ENCODE assay signal across 1 cellular context in the genomic region with DNA sequence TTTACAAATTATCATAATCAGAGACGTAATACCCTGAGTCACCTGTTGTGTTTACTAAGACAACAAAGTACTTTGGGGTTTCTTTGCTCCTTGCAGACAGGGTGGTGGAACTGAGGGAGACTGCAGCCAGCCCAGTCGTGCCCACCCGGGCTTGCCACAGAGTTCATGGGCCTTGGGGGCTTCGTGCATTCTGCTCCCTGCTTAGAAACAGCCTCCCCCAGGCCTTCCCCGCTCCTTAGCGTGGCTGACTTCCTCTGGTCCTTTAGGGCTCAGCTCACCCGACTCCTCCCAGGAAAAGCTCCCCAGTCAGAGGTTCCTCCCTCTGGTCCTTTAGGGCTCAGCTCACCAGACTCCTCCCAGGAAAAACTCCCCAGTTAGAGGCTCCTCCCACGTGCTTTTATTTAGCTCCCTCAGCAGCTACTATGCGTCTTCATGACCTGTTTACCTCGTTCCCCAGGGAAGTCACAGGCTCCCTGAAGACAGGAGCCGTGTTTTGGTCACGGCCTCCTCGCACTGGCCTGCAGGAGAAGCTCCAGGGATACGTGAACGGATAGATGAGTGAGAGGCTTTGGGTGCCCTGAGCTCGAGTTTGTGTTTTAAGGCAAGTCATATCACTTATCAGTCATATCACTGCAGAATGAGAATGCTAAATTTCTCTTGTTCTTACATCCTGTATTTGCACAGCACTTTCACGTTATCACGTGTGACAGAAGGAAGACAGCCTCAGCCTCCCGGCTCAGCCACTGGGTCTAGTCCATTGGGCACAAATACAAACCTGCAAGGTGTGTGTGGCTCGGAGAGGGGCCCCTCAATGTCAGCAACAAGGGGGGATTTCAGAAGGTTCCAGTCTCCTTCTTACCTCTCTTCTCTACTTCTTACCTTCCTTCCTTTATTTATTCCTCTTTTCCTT.
TF ChIP-seq lines count a peak whose summit lies in the region.

No MANE protein-coding gene starts in this region.

TF ChIP-seq in K562, 482 proteins besides CTCF, POLR2A, EP300 and RAD21 (continued from another document and continues in another):
- TF ChIP-seq, protein P1, sequence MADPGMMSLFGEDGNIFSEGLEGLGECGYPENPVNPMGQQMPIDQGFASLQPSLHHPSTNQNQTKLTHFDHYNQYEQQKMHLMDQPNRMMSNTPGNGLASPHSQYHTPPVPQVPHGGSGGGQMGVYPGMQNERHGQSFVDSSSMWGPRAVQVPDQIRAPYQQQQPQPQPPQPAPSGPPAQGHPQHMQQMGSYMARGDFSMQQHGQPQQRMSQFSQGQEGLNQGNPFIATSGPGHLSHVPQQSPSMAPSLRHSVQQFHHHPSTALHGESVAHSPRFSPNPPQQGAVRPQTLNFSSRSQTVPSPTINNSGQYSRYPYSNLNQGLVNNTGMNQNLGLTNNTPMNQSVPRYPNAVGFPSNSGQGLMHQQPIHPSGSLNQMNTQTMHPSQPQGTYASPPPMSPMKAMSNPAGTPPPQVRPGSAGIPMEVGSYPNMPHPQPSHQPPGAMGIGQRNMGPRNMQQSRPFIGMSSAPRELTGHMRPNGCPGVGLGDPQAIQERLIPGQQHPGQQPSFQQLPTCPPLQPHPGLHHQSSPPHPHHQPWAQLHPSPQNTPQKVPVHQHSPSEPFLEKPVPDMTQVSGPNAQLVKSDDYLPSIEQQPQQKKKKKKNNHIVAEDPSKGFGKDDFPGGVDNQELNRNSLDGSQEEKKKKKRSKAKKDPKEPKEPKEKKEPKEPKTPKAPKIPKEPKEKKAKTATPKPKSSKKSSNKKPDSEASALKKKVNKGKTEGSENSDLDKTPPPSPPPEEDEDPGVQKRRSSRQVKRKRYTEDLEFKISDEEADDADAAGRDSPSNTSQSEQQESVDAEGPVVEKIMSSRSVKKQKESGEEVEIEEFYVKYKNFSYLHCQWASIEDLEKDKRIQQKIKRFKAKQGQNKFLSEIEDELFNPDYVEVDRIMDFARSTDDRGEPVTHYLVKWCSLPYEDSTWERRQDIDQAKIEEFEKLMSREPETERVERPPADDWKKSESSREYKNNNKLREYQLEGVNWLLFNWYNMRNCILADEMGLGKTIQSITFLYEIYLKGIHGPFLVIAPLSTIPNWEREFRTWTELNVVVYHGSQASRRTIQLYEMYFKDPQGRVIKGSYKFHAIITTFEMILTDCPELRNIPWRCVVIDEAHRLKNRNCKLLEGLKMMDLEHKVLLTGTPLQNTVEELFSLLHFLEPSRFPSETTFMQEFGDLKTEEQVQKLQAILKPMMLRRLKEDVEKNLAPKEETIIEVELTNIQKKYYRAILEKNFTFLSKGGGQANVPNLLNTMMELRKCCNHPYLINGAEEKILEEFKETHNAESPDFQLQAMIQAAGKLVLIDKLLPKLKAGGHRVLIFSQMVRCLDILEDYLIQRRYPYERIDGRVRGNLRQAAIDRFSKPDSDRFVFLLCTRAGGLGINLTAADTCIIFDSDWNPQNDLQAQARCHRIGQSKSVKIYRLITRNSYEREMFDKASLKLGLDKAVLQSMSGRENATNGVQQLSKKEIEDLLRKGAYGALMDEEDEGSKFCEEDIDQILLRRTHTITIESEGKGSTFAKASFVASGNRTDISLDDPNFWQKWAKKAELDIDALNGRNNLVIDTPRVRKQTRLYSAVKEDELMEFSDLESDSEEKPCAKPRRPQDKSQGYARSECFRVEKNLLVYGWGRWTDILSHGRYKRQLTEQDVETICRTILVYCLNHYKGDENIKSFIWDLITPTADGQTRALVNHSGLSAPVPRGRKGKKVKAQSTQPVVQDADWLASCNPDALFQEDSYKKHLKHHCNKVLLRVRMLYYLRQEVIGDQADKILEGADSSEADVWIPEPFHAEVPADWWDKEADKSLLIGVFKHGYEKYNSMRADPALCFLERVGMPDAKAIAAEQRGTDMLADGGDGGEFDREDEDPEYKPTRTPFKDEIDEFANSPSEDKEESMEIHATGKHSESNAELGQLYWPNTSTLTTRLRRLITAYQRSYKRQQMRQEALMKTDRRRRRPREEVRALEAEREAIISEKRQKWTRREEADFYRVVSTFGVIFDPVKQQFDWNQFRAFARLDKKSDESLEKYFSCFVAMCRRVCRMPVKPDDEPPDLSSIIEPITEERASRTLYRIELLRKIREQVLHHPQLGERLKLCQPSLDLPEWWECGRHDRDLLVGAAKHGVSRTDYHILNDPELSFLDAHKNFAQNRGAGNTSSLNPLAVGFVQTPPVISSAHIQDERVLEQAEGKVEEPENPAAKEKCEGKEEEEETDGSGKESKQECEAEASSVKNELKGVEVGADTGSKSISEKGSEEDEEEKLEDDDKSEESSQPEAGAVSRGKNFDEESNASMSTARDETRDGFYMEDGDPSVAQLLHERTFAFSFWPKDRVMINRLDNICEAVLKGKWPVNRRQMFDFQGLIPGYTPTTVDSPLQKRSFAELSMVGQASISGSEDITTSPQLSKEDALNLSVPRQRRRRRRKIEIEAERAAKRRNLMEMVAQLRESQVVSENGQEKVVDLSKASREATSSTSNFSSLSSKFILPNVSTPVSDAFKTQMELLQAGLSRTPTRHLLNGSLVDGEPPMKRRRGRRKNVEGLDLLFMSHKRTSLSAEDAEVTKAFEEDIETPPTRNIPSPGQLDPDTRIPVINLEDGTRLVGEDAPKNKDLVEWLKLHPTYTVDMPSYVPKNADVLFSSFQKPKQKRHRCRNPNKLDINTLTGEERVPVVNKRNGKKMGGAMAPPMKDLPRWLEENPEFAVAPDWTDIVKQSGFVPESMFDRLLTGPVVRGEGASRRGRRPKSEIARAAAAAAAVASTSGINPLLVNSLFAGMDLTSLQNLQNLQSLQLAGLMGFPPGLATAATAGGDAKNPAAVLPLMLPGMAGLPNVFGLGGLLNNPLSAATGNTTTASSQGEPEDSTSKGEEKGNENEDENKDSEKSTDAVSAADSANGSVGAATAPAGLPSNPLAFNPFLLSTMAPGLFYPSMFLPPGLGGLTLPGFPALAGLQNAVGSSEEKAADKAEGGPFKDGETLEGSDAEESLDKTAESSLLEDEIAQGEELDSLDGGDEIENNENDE (IDR thresholded peaks at IDR 0.05; ENCODE audit: low read depth, low read length), result no peak
- no peak for TF ChIP-seq PRMT5 (CRISPR knock-in tag; IDR thresholded peaks at IDR 0.05)
- TF ChIP-seq PCBP1 (IDR thresholded peaks at IDR 0.05; ENCODE audit: low read depth, low read length, poor library complexity, severe bottlenecking), result no peak
- TF ChIP-seq YY1 (IDR thresholded peaks at IDR 0.05; ENCODE audit: borderline replicate concordance in 1 of 3, control insufficient read depth in 1 of 3, extremely low read depth in 1 of 3, insufficient read depth in 3 of 3, insufficient read length in 1 of 3, insufficient replicate concordance in 2 of 3, low read depth in 1 of 3, low read length in 2 of 3), result peak in 1 of 3 experiments; percentile 34
- no peak for TF ChIP-seq ZNF551 (CRISPR knock-in tag; IDR thresholded peaks at IDR 0.05)
- TF ChIP-seq, protein P2, sequence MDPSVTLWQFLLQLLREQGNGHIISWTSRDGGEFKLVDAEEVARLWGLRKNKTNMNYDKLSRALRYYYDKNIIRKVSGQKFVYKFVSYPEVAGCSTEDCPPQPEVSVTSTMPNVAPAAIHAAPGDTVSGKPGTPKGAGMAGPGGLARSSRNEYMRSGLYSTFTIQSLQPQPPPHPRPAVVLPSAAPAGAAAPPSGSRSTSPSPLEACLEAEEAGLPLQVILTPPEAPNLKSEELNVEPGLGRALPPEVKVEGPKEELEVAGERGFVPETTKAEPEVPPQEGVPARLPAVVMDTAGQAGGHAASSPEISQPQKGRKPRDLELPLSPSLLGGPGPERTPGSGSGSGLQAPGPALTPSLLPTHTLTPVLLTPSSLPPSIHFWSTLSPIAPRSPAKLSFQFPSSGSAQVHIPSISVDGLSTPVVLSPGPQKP (CRISPR knock-in tag; IDR thresholded peaks at IDR 0.05), result no peak
- TF ChIP-seq BRF1 (IDR thresholded peaks at IDR 0.05; ENCODE audit: borderline replicate concordance, extremely low read depth, insufficient read length), result no peak
- TF ChIP-seq HDAC1 (IDR thresholded peaks at IDR 0.05), result peak in 1 of 2 experiments; percentile 90; a peak in 3 of 4 replicates
- TF ChIP-seq TEAD1 (CRISPR knock-in tag; IDR thresholded peaks at IDR 0.05), result no peak; a peak in 1 of 4 replicates
- TF ChIP-seq RBM39 (optimal IDR thresholded peaks at IDR 0.05; ENCODE audit: low read depth, low read length), result no peak
- no peak for TF ChIP-seq ZNF184 (CRISPR knock-in tag; IDR thresholded peaks at IDR 0.05)
- peak; percentile 60 for TF ChIP-seq MEIS2 (IDR thresholded peaks at IDR 0.05; ENCODE audit: partially characterized antibody)
- TF ChIP-seq, protein P3, sequence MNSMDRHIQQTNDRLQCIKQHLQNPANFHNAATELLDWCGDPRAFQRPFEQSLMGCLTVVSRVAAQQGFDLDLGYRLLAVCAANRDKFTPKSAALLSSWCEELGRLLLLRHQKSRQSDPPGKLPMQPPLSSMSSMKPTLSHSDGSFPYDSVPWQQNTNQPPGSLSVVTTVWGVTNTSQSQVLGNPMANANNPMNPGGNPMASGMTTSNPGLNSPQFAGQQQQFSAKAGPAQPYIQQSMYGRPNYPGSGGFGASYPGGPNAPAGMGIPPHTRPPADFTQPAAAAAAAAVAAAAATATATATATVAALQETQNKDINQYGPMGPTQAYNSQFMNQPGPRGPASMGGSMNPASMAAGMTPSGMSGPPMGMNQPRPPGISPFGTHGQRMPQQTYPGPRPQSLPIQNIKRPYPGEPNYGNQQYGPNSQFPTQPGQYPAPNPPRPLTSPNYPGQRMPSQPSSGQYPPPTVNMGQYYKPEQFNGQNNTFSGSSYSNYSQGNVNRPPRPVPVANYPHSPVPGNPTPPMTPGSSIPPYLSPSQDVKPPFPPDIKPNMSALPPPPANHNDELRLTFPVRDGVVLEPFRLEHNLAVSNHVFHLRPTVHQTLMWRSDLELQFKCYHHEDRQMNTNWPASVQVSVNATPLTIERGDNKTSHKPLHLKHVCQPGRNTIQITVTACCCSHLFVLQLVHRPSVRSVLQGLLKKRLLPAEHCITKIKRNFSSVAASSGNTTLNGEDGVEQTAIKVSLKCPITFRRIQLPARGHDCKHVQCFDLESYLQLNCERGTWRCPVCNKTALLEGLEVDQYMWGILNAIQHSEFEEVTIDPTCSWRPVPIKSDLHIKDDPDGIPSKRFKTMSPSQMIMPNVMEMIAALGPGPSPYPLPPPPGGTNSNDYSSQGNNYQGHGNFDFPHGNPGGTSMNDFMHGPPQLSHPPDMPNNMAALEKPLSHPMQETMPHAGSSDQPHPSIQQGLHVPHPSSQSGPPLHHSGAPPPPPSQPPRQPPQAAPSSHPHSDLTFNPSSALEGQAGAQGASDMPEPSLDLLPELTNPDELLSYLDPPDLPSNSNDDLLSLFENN (IDR thresholded peaks at IDR 0.05; ENCODE audit: low read depth in 2 of 2, low read length in 2 of 2), result peak in 1 of 2 experiments; percentile 59; a peak in 1 of 4 replicates
- peak; percentile 94 for TF ChIP-seq SMARCA4 (IDR thresholded peaks at IDR 0.05)
- TF ChIP-seq, protein P4, sequence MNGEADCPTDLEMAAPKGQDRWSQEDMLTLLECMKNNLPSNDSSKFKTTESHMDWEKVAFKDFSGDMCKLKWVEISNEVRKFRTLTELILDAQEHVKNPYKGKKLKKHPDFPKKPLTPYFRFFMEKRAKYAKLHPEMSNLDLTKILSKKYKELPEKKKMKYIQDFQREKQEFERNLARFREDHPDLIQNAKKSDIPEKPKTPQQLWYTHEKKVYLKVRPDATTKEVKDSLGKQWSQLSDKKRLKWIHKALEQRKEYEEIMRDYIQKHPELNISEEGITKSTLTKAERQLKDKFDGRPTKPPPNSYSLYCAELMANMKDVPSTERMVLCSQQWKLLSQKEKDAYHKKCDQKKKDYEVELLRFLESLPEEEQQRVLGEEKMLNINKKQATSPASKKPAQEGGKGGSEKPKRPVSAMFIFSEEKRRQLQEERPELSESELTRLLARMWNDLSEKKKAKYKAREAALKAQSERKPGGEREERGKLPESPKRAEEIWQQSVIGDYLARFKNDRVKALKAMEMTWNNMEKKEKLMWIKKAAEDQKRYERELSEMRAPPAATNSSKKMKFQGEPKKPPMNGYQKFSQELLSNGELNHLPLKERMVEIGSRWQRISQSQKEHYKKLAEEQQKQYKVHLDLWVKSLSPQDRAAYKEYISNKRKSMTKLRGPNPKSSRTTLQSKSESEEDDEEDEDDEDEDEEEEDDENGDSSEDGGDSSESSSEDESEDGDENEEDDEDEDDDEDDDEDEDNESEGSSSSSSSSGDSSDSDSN (IDR thresholded peaks at IDR 0.05; ENCODE audit: borderline replicate concordance in 1 of 2, low read depth in 2 of 2, low read length in 2 of 2), result peak in 1 of 2 experiments; percentile 85; a peak in 2 of 4 replicates
- TF ChIP-seq CC2D1A (IDR thresholded peaks at IDR 0.05), result no peak
- TF ChIP-seq, protein P5, sequence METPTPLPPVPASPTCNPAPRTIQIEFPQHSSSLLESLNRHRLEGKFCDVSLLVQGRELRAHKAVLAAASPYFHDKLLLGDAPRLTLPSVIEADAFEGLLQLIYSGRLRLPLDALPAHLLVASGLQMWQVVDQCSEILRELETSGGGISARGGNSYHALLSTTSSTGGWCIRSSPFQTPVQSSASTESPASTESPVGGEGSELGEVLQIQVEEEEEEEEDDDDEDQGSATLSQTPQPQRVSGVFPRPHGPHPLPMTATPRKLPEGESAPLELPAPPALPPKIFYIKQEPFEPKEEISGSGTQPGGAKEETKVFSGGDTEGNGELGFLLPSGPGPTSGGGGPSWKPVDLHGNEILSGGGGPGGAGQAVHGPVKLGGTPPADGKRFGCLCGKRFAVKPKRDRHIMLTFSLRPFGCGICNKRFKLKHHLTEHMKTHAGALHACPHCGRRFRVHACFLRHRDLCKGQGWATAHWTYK (CRISPR knock-in tag; IDR thresholded peaks at IDR 0.05), result no peak
- TF ChIP-seq ZNF12 (CRISPR knock-in tag; IDR thresholded peaks at IDR 0.05), result peak; percentile 71; the same call in 1 of the 2 replicates
- TF ChIP-seq, protein P6, sequence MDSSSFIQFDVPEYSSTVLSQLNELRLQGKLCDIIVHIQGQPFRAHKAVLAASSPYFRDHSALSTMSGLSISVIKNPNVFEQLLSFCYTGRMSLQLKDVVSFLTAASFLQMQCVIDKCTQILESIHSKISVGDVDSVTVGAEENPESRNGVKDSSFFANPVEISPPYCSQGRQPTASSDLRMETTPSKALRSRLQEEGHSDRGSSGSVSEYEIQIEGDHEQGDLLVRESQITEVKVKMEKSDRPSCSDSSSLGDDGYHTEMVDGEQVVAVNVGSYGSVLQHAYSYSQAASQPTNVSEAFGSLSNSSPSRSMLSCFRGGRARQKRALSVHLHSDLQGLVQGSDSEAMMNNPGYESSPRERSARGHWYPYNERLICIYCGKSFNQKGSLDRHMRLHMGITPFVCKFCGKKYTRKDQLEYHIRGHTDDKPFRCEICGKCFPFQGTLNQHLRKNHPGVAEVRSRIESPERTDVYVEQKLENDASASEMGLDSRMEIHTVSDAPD (CRISPR knock-in tag; IDR thresholded peaks at IDR 0.05), result no peak
- TF ChIP-seq POLR2AphosphoS2 (IDR thresholded peaks at IDR 0.05; ENCODE audit: low read length), result 0 out of 2 replicates have a peak, but pooled peaks have one; percentile 32
- TF ChIP-seq, protein P7, sequence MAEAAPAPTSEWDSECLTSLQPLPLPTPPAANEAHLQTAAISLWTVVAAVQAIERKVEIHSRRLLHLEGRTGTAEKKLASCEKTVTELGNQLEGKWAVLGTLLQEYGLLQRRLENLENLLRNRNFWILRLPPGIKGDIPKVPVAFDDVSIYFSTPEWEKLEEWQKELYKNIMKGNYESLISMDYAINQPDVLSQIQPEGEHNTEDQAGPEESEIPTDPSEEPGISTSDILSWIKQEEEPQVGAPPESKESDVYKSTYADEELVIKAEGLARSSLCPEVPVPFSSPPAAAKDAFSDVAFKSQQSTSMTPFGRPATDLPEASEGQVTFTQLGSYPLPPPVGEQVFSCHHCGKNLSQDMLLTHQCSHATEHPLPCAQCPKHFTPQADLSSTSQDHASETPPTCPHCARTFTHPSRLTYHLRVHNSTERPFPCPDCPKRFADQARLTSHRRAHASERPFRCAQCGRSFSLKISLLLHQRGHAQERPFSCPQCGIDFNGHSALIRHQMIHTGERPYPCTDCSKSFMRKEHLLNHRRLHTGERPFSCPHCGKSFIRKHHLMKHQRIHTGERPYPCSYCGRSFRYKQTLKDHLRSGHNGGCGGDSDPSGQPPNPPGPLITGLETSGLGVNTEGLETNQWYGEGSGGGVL (CRISPR knock-in tag; IDR thresholded peaks at IDR 0.05), result no peak
- TF ChIP-seq ZNF766 (CRISPR knock-in tag; conservative IDR thresholded peaks at IDR 0.05), result peak; percentile 48; the same call in 1 of the 2 replicates
